Comparison of ENCODE assay signal across 1 cellular context in the genomic region with DNA sequence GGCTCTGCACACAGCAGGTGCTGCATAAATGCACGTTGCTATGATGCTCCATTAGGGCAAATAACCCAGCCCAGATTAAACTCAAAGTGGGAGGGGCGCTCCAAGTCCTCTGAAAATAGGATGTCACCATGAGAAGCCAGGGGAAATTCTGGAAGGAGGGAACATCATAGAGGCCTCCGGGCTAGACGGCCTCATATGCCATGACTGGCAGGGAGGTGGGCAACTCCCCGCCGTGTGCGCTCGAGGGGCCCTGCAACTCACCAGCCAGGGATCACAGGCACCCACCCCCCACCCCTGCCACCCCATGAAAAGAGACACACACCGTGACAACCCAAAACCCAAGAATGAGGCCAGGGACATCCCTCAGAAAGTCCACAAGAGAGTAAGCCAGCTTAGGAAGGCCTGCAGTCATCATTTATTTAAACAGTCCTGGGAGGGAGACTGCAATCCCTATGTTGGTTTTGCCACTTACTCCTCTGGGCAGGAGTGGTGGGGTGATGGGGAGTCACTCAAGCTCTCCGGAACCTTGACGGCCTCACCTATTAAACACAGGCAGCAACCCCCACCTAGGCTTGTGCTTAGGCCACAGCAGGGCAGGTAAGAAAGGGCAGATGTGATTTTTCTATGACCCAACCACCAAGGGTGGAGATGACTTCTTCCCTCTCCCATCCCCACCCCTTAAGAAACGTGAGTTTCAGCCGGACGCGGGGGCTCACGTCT.
TF ChIP-seq lines count a peak whose summit lies in the region.

No MANE protein-coding gene starts in this region.

TF ChIP-seq in HepG2, 621 proteins besides CTCF, POLR2A, EP300 and RAD21:
- TF ChIP-seq, protein P1, sequence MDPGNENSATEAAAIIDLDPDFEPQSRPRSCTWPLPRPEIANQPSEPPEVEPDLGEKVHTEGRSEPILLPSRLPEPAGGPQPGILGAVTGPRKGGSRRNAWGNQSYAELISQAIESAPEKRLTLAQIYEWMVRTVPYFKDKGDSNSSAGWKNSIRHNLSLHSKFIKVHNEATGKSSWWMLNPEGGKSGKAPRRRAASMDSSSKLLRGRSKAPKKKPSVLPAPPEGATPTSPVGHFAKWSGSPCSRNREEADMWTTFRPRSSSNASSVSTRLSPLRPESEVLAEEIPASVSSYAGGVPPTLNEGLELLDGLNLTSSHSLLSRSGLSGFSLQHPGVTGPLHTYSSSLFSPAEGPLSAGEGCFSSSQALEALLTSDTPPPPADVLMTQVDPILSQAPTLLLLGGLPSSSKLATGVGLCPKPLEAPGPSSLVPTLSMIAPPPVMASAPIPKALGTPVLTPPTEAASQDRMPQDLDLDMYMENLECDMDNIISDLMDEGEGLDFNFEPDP (CRISPR knock-in tag; conservative IDR thresholded peaks at IDR 0.05) = no peak
- TF ChIP-seq ZKSCAN8 (CRISPR knock-in tag; IDR thresholded peaks at IDR 0.05; ENCODE audit: borderline replicate concordance) = peak; percentile 80; the same call in 1 of the 2 replicates
